In genomic region chr1:17009706-17010105, GRCh38 we compare ENCODE assay signal across 10 cellular contexts. TPM values are rescaled to one million over a fixed set of nuclear protein-coding genes. Genes with fewer than 3 reads are reported as not detected.
DNase-seq lines count a peak whose midpoint lies in the region; ATAC-seq and TF ChIP-seq lines count a peak whose summit lies in the region.
"Had no signal": no experiment of that assay in that cellular context is flagged by ENCODE, and none has a peak within 500 bp of the region (broad histone marks: within the 10 kb centered on the region; RNA-seq: fewer than 3 reads in every experiment).

No MANE protein-coding gene starts in this region.

- no peak overlapping the region for H3K4me3 ChIP-seq in CD8-positive, alpha-beta memory T cell (ENCODE audit: low read length)
- H3K4me3 ChIP-seq in HL-60 (replicated peaks; ENCODE audit: insufficient read depth, low read length): no peak overlapping the region
- H3K4me3 ChIP-seq: uterus had no signal

- peak overlapping the region in 6 of 7 donors; percentile 28 to 92 (median 52) for H3K4me3 Mint-ChIP-seq in CD8-positive, alpha-beta memory T cell
- no peak overlapping the region for H3K4me3 Mint-ChIP-seq in activated T-cell treated with anti-CD3 and anti-CD28 coated beads, Interleukin-2, amount 50 U/mL, for 4 hours

- CTCF ChIA-PET in CD8-positive, alpha-beta memory T cell (lab: Charles Lee): no interaction called here

- H3K9me3 Mint-ChIP-seq in CD8-positive, alpha-beta memory T cell: no peaks in the 10 kb centered on the region
- H3K9me3 Mint-ChIP-seq in activated T-cell treated with anti-CD3 and anti-CD28 coated beads, Interleukin-2, amount 50 U/mL, for 4 hours: no peaks in the 10 kb centered on the region

- TF ChIP-seq CTCF in HL-60 (IDR thresholded peaks at IDR 0.05; ENCODE audit: insufficient read depth, low read length): no peak

- no peaks in the 10 kb centered on the region for H3K9me3 ChIP-seq in CD8-positive, alpha-beta memory T cell (ENCODE audit: low read length)
- H3K9me3 ChIP-seq: uterus had no signal

- peak overlapping the region in 2 of 8 donors; percentile 22 to 50 for H3K27ac Mint-ChIP-seq in CD8-positive, alpha-beta memory T cell

- H3K27ac ChIP-seq in CD8-positive, alpha-beta memory T cell (ENCODE audit: low read depth, low read length): no peak overlapping the region
- H3K27ac ChIP-seq in HL-60 (replicated peaks): no peak overlapping the region
- H3K27ac ChIP-seq: uterus had no signal

- POLR2A ChIA-PET in CD8-positive, alpha-beta memory T cell (lab: Charles Lee): interaction anchor here (0.6 kb wide), 1 partner anchor 9 kb away, joined by 6 read pairs; no protein-coding TSS in a partner anchor

- peak in 1 of 5 donors; percentile 37 for DNase-seq in CD8-positive, alpha-beta memory T cell
- DNase-seq in HL-60 (ENCODE audit: low read depth in 1 of 2, low spot score in 1 of 2) (peak; percentile 74 to 79), UCSD-AML1 (lab: John Stamatoyannopoulos, UW; ENCODE audit: unreplicated experiment) (peak; percentile 68), myocyte (ENCODE audit: low read depth) (peak; percentile 82), NCI-H446 (lab: John Stamatoyannopoulos, UW) (no peak)
- DNase-seq in activated T-cell treated with anti-CD3 and anti-CD28 coated beads, Interleukin-2, amount 50 U/mL, for 4 hours: no peak
- DNase-seq: activated CD8-positive, alpha-beta memory T cell treated with anti-CD3 and anti-CD28 coated beads, Interleukin-2, amount 50 U/mL, for 48 hours; uterus had no signal

- H3K27me3 Mint-ChIP-seq in CD8-positive, alpha-beta memory T cell: no peaks in the 10 kb centered on the region
- H3K27me3 Mint-ChIP-seq in activated T-cell treated with anti-CD3 and anti-CD28 coated beads, Interleukin-2, amount 50 U/mL, for 4 hours (ENCODE audit: low read depth): no peaks in the 10 kb centered on the region

- no peak for ATAC-seq in HG02642 (IDR thresholded peaks at IDR 0.05; ENCODE audit: poor library complexity, unreplicated experiment)
- no peak for ATAC-seq in activated T-cell treated with anti-CD3 and anti-CD28 coated beads, Interleukin-2, amount 50 U/mL, for 4 hours

- H3K4me1 ChIP-seq in CD8-positive, alpha-beta memory T cell (ENCODE audit: insufficient read depth, low read length): peaks cover 17% of the 10 kb centered on the region

- H3K27me3 ChIP-seq in CD8-positive, alpha-beta memory T cell (ENCODE audit: insufficient read depth, low read length, poor library complexity, severe bottlenecking): no peaks in the 10 kb centered on the region
- H3K27me3 ChIP-seq in HL-60 (ENCODE audit: insufficient read depth, poor library complexity, severe bottlenecking): no peaks in the 10 kb centered on the region
- H3K27me3 ChIP-seq: uterus had no signal

- peaks cover 15 to 24% (median 19%) of the 10 kb centered on the region in 3 donors for H3K4me1 Mint-ChIP-seq in CD8-positive, alpha-beta memory T cell
- H3K4me1 Mint-ChIP-seq in activated T-cell treated with anti-CD3 and anti-CD28 coated beads, Interleukin-2, amount 50 U/mL, for 4 hours (ENCODE audit: low read depth): peaks cover 20% of the 10 kb centered on the region

- peaks cover 0 to 20% (median 0%) of the 10 kb centered on the region in 3 donors for H3K36me3 Mint-ChIP-seq in CD8-positive, alpha-beta memory T cell
- H3K36me3 Mint-ChIP-seq in activated T-cell treated with anti-CD3 and anti-CD28 coated beads, Interleukin-2, amount 50 U/mL, for 4 hours (ENCODE audit: insufficient read depth): no peaks in the 10 kb centered on the region

- no peaks in the 10 kb centered on the region for H3K36me3 ChIP-seq in CD8-positive, alpha-beta memory T cell (ENCODE audit: insufficient read depth, low read length)
- H3K36me3 ChIP-seq: uterus had no signal

RNA-seq across cellular contexts. Expression of gene ATP13A2, which starts 2.0 kb away (rescaled TPM):
- 10 to 100 TPM; 43.8 to 44.0 TPM for total RNA-seq in CD8-positive, alpha-beta memory T cell
- 61.3 TPM for polyA plus RNA-seq in CD8-positive, alpha-beta memory T cell
- 25.7 and 28.6 TPM in 2 replicates for total RNA-seq in myocyte
- 109 TPM for polyA plus RNA-seq in myocyte (2012)
- 10 to 100 TPM; 48.0 to 55.1 (median 48.3) TPM for total RNA-seq in activated T-cell treated with anti-CD3 and anti-CD28 coated beads, Interleukin-2, amount 50 U/mL, for 4 hours

RNA-seq across cellular contexts. Expression of gene MFAP2, which starts 29.3 kb away (rescaled TPM):
- not detected for total RNA-seq in CD8-positive, alpha-beta memory T cell
- 0.39 TPM for polyA plus RNA-seq in CD8-positive, alpha-beta memory T cell
- total RNA-seq in myocyte: 1.3 and 1.7 TPM in 2 replicates
- 25.7 TPM for polyA plus RNA-seq in myocyte (2012)
- under 1 TPM in 1 of 3 donors, not detected in 2; 0.26 TPM for total RNA-seq in activated T-cell treated with anti-CD3 and anti-CD28 coated beads, Interleukin-2, amount 50 U/mL, for 4 hours
- total RNA-seq: T-helper 1 cell treated with Interleukin-12 subunit alpha and Interleukin-12 subunit beta and Interleukin-4 antibody, amounts not matched to agents 30 ng/mL and 1 ng/mL, for 36 hours had no signal

RNA-seq across cellular contexts. Expression of gene SDHB, which starts 44.1 kb away (rescaled TPM):
- 100 to 1,000 TPM; 147 to 150 TPM for total RNA-seq in CD8-positive, alpha-beta memory T cell
- polyA plus RNA-seq in CD8-positive, alpha-beta memory T cell: 156 TPM
- 165 and 183 TPM in 2 replicates for total RNA-seq in myocyte
- polyA plus RNA-seq in myocyte (2012): 109 TPM
- total RNA-seq in activated T-cell treated with anti-CD3 and anti-CD28 coated beads, Interleukin-2, amount 50 U/mL, for 4 hours: 100 to 1,000 TPM; 159 to 179 (median 176) TPM

Comparison
In these comparisons a context has a peak if more than half of its experiments do, and no peak if none do; other contexts are left out.
1. DNase-seq: peak in HL-60 (2 of 2), UCSD-AML1 (single experiment) and myocyte (single experiment); none in activated T-cell treated with anti-CD3 and anti-CD28 coated beads, Interleukin-2, amount 50 U/mL, for 4 hours (single experiment) and NCI-H446 (0 of 2).